In genomic region chr17:48556534-48557401, GRCh38 we compare ENCODE assay signal across 12 cellular contexts. TPM values are rescaled to one million over a fixed set of nuclear protein-coding genes. Genes with fewer than 3 reads are reported as not detected.
DNase-seq lines count a peak whose midpoint lies in the region; ATAC-seq, FAIRE-seq and TF ChIP-seq lines count a peak whose summit lies in the region.
"Had no signal": no experiment of that assay in that cellular context is flagged by ENCODE, and none has a peak within 500 bp of the region (broad histone marks: within the 10 kb centered on the region; RNA-seq: fewer than 3 reads in every experiment).

No MANE protein-coding gene starts in this region.

- peak overlapping the region; percentile 74 for H2AK9ac ChIP-seq in IMR-90 (replicated peaks; ENCODE audit: low read depth, low read length, poor library complexity)

- WGBS in IMR-90 (ENCODE audit: extremely low coverage in 2 of 2, insufficient read length in 1 of 2), 2 experiments = 7% methylated on average over 2 of the region's 7 CpGs; no CpG with 5 or more reads in 1 of the 2 experiments
- WGBS in K562 (ENCODE audit: insufficient coverage, low coverage, missing lambda C conversion rate) = 30% methylated on average over 7 of the region's 7 CpGs

- CTCF ChIA-PET in IMR-90 (lab: Yijun Ruan, JAX) = interaction anchor here (0.6 to 0.9 kb wide), 4 partner anchors 33 to 576 kb away, joined by 3 to 4 read pairs (median 4); no protein-coding TSS in a partner anchor
- CTCF ChIA-PET in K562 (lab: Yijun Ruan, JAX; ENCODE audit: low intra/inter-chr PET ratio) = no interaction called here

- no peak for TF ChIP-seq EP300 in K562 (IDR thresholded peaks at IDR 0.05; ENCODE audit: low read length)

- H2BK120ac ChIP-seq in IMR-90 (ENCODE audit: low read depth, low read length) = peak overlapping the region; percentile 94

- H3K79me1 ChIP-seq in IMR-90 (ENCODE audit: low read depth in 1 of 2, low read length in 2 of 2) = peaks cover 0 to 7% of the 10 kb centered on the region in 2 experiments; a peak in 2 of 4 replicates

- POLR2A ChIA-PET in IMR-90 (lab: Charles Lee; ENCODE audit: unreplicated experiment) (interaction anchor here (0.6 to 1.7 kb wide), 8 partner anchors 10 to 37 kb away, joined by 3 to 25 read pairs (median 4); no protein-coding TSS in a partner anchor), K562 (lab: Yijun Ruan, JAX) (interaction anchor here (0.9 to 3.4 kb wide), 7 partner anchors 10 to 67 kb away, joined by 3 to 21 read pairs (median 4); no protein-coding TSS in a partner anchor)

- H3K4me2 ChIP-seq in IMR-90 (ENCODE audit: low read depth, low read length) (peak overlapping the region; percentile 92), K562 (ENCODE audit: insufficient read depth, low read length) (peak overlapping the region; percentile 17; the same call in 1 of the 2 replicates)

- H2AFZ ChIP-seq in IMR-90 (replicated peaks; ENCODE audit: low read length, poor library complexity) = no peak overlapping the region
- no peak overlapping the region for H2AFZ ChIP-seq in K562 (ENCODE audit: low read depth, low read length)

- H4K91ac ChIP-seq in IMR-90 (ENCODE audit: insufficient read depth, low read depth, low read length) = peak overlapping the region; percentile 95

- H3K9ac ChIP-seq in IMR-90 (ENCODE audit: low read depth, low read length) = peak overlapping the region; percentile 95
- H3K9ac ChIP-seq in K562 (ENCODE audit: insufficient read depth in 1 of 2, low read depth in 2 of 2, low read length in 2 of 2) = peak overlapping the region; percentile 57 to 72; a peak in 3 of 4 replicates
- H3K9ac ChIP-seq in stomach smooth muscle (ENCODE audit: low read length in 2 of 2) = peak overlapping the region; percentile 42 to 66

- H3K14ac ChIP-seq in IMR-90 (replicated peaks; ENCODE audit: low read depth, low read length) = peak overlapping the region; percentile 98

- H3K79me2 ChIP-seq in K562 (ENCODE audit: control insufficient read depth, insufficient read depth, low read length) = peaks cover 57% of the 10 kb centered on the region

- no peaks in the 10 kb centered on the region for H3K9me3 ChIP-seq in IMR-90 (ENCODE audit: control insufficient read depth, insufficient read depth, low read length)
- no peaks in the 10 kb centered on the region for H3K9me3 ChIP-seq in K562 (replicated peaks; ENCODE audit: control insufficient read depth, insufficient read depth, low read depth, low read length)
- H3K9me3 ChIP-seq in stomach smooth muscle (ENCODE audit: control insufficient read depth in 2 of 2, low read length in 2 of 2) = no peaks in the 10 kb centered on the region

- dilution Hi-C loops in IMR-90 (cut with HindIII; ENCODE audit: low sequenced_read_pairs, unreplicated experiment) = no loop called here

- in situ Hi-C loops in IMR-90 (cut with MboI; ENCODE audit: low sequenced_read_pairs) = no loop called here
- in situ Hi-C loops in K562 (cut with MboI) = no loop called here
- in situ Hi-C loops in G401 (cut with HindIII; ENCODE audit: low sequenced_read_pairs) = no loop called here

- H3K27ac ChIP-seq in IMR-90 (ENCODE audit: insufficient read depth, low read length) (peak overlapping the region; percentile 93), K562 (ENCODE audit: extremely low read depth, low read depth, low read length) (peak overlapping the region; percentile 93; the same call in 2 of the 3 replicates), stomach smooth muscle (ENCODE audit: low read length) (peak overlapping the region; percentile 96)

- H2AK5ac ChIP-seq in IMR-90 (ENCODE audit: low read depth, low read length) = peak overlapping the region; percentile 83

- TF ChIP-seq POLR2A in IMR-90 (IDR thresholded peaks at IDR 0.05; ENCODE audit: low read depth, low read length) (no peak), K562 (conservative IDR thresholded peaks at IDR 0.05) (no peak)

- DNase-seq in IMR-90 (peak; percentile 57), K562 (ENCODE audit: extremely low read depth in 1 of 4, low spot score in 3 of 4) (peak in 1 of 4 experiments; percentile 31), left lobe of liver (ENCODE audit: low spot score) (no peak), NCI-H524 treated with DMSO at 0.1 percent for 48 hours (lab: John Stamatoyannopoulos, UW) (no peak), AG20443 (ENCODE audit: low spot score) (no peak), C1 segment of cervical spinal cord (lab: John Stamatoyannopoulos, UW) (no peak), G401 (ENCODE audit: low spot score) (no peak)
- DNase-seq: activated T-cell treated with anti-CD3 and anti-CD28 coated beads, Interleukin-2, amount 50 U/mL, for 1 hour; NCI-H446; WERI-Rb-1 had no signal

- H3K36me3 ChIP-seq in IMR-90 (ENCODE audit: control insufficient read depth, insufficient read depth, low read length) (peaks cover 30% of the 10 kb centered on the region; the same call in 1 of the 2 replicates), K562 (ENCODE audit: control insufficient read depth, insufficient read depth, low read length) (peaks cover 70% of the 10 kb centered on the region; the same call in 2 of the 3 replicates), stomach smooth muscle (ENCODE audit: control insufficient read depth in 2 of 2, insufficient read depth in 2 of 2, low read length in 2 of 2) (peaks cover 0 to 2% of the 10 kb centered on the region in 2 donors)
- H3K36me3 ChIP-seq: WERI-Rb-1 had no signal

- TF ChIP-seq CTCF in IMR-90 (conservative IDR thresholded peaks at IDR 0.05; ENCODE audit: low read depth, low read length) (no peak), K562 (IDR thresholded peaks at IDR 0.05 in 2 of 3, conservative IDR thresholded peaks at IDR 0.05 in 1 of 3; ENCODE audit: insufficient read depth in 2 of 3, low read depth in 1 of 3, low read length in 3 of 3) (no peak)

- H2BK5ac ChIP-seq in IMR-90 (ENCODE audit: low read depth, low read length, poor library complexity, severe bottlenecking) = peak overlapping the region; percentile 95

- FAIRE-seq in K562 (lab: Jason Lieb, UNC) = peak; percentile 80

- peak overlapping the region; percentile 98 for H3K4ac ChIP-seq in IMR-90 (ENCODE audit: low read depth, low read length)

- peaks cover 61% of the 10 kb centered on the region for H3K4me1 ChIP-seq in IMR-90 (ENCODE audit: control insufficient read depth, insufficient read depth, low read length)
- H3K4me1 ChIP-seq in K562 (replicated peaks in 1 of 2; ENCODE audit: control insufficient read depth in 2 of 2, insufficient read depth in 2 of 2, low read length in 2 of 2) = peaks cover 47 to 49% of the 10 kb centered on the region in 2 experiments
- peaks cover 81% of the 10 kb centered on the region for H3K4me1 ChIP-seq in stomach smooth muscle (ENCODE audit: control insufficient read depth, insufficient read depth, low read length)

- peak overlapping the region; percentile 95 for H3K18ac ChIP-seq in IMR-90 (ENCODE audit: low read depth, low read length)

- H2BK20ac ChIP-seq in IMR-90 (ENCODE audit: low read depth, low read length) = peak overlapping the region; percentile 90

- BruUV-seq in IMR-90 (replicated peaks; lab: Mats Ljungman, UMichigan) (no TSS peak), K562 (replicated peaks; lab: Mats Ljungman, UMichigan) (no TSS peak)

- H3K27me3 ChIP-seq in IMR-90 (ENCODE audit: control insufficient read depth, insufficient read depth, low read length) = no peaks in the 10 kb centered on the region
- no peaks in the 10 kb centered on the region for H3K27me3 ChIP-seq in K562 (ENCODE audit: control insufficient read depth in 2 of 2, insufficient read depth in 2 of 2, low read length in 2 of 2)
- H3K27me3 ChIP-seq in stomach smooth muscle (ENCODE audit: control insufficient read depth in 1 of 2, insufficient read depth in 2 of 2, low read length in 2 of 2) = no peaks in the 10 kb centered on the region

- ATAC-seq in IMR-90 (ENCODE audit: low read depth) (no peak), K562 (no peak; the same call in 1 of the 3 replicates), left lobe of liver (peak; percentile 25)

- intact Hi-C loops in IMR-90 (cut with micrococcal nuclease) = no loop called here
- intact Hi-C loops in K562 (cut with micrococcal nuclease) = no loop called here

- H2BK15ac ChIP-seq in IMR-90 (ENCODE audit: low read depth, low read length) = peak overlapping the region; percentile 81; the same call in 1 of the 3 replicates

- H3K9me1 ChIP-seq in IMR-90 (ENCODE audit: insufficient read depth, low read length) = peaks cover 4% of the 10 kb centered on the region
- no peaks in the 10 kb centered on the region for H3K9me1 ChIP-seq in K562 (ENCODE audit: control insufficient read depth, insufficient read depth, low read length)

- H4K20me1 ChIP-seq in IMR-90 (ENCODE audit: insufficient read depth, low read length) (peaks cover 13% of the 10 kb centered on the region), K562 (replicated peaks; ENCODE audit: control insufficient read depth, insufficient read depth, low read length) (no peaks in the 10 kb centered on the region)

- H3K4me3 ChIP-seq in IMR-90 (ENCODE audit: insufficient read depth, low read depth, low read length) = peak overlapping the region; percentile 21
- H3K4me3 ChIP-seq in K562 = no peak overlapping the region
- peak overlapping the region; percentile 40 to 75 for H3K4me3 ChIP-seq in stomach smooth muscle (ENCODE audit: low read length in 2 of 2)

- H4K8ac ChIP-seq in IMR-90 (ENCODE audit: low read depth in 2 of 2, low read length in 2 of 2) = peak overlapping the region; percentile 62 to 86

- no peak for TF ChIP-seq RAD21 in IMR-90 (IDR thresholded peaks at IDR 0.05; ENCODE audit: low read length)
- TF ChIP-seq RAD21 in K562 (CRISPR knock-in tag; conservative IDR thresholded peaks at IDR 0.05 in 1 of 2, IDR thresholded peaks at IDR 0.05 in 1 of 2) = no peak

- H3K56ac ChIP-seq in IMR-90 (ENCODE audit: extremely low read depth, insufficient read depth, low read length) = peak overlapping the region; percentile 89

- H4K5ac ChIP-seq in IMR-90 (ENCODE audit: low read depth, low read length) = peak overlapping the region; percentile 89

- peak overlapping the region; percentile 99 for H3K23ac ChIP-seq in IMR-90 (ENCODE audit: low read depth, low read length)

RNA-seq across cellular contexts. Expression of gene HOXB2, which starts 11.9 kb away (rescaled TPM):
- total RNA-seq in IMR-90 (2012; rRNA removed) (2.7 and 3.1 TPM in 2 replicates), K562 (2014; rRNA removed) (35.0 and 42.1 TPM in 2 replicates), K562 (2014; rRNA removed; fragmentation: Illumina TruSeq; extraction: Trizol) (13.0 and 16.9 TPM in 2 replicates), K562 (2015; rRNA removed; fragmentation: Illumina TruSeq; extraction: Trizol) (21.2 and 22.2 TPM in 2 replicates), K562 (2021) (74.2 and 75.5 TPM in 2 replicates), left lobe of liver (2.3 TPM)
- polyA plus RNA-seq in IMR-90 (2012; rRNA removed) (29.9 and 33.8 TPM in 2 replicates), K562 (2011; rRNA removed) (15.9 and 16.4 TPM in 2 replicates), K562 (2014; fragmentation: Illumina TruSeq; extraction: Trizol) (32.5 and 32.6 TPM in 2 replicates), K562 (2014; fragmentation: Nextera tagmentation; extraction: Ambion mirVana) (1 to 10 TPM; 2.1 to 3.1 TPM), K562 (2014; rRNA removed) (66.4 and 97.7 TPM in 2 replicates)
- polyA plus RNA-seq in IMR-90 (2012; cell fraction: cytosol; rRNA removed) = 31.5 and 50.7 TPM in 2 replicates
- polyA plus RNA-seq in IMR-90 (2012; cell fraction: nucleus; rRNA removed; ENCODE audit: low replicate concordance) = 69.3 and 123 TPM in 2 replicates
- total RNA-seq in K562 (2011; cell fraction: chromatin; rRNA removed; ENCODE audit: low replicate concordance) = 18.7 and 27.7 TPM in 2 replicates
- 34.9 and 41.4 TPM in 2 replicates for total RNA-seq in K562 (2011; cell fraction: nucleolus; rRNA removed)
- 30.6 and 32.7 TPM in 2 replicates for total RNA-seq in K562 (2011; cell fraction: nucleoplasm; rRNA removed)
- 24.2 and 53.7 TPM in 2 replicates for polyA plus RNA-seq in K562 (2011; cell fraction: cytosol; rRNA removed)
- polyA plus RNA-seq in K562 (2011; cell fraction: nucleus; rRNA removed) = 43.7 and 75.1 TPM in 2 replicates
- 50.1 and 61.9 TPM in 2 replicates for polyA plus RNA-seq in K562 (2012)
- 5.8 and 6.4 TPM in 2 replicates for polyA minus RNA-seq in K562 (2011; rRNA and poly(A)+ RNA removed)
- 7.7 and 8.4 TPM in 2 replicates for polyA minus RNA-seq in K562 (2011; cell fraction: cytosol; rRNA and poly(A)+ RNA removed)
- 21.1 and 32.0 TPM in 2 replicates for polyA minus RNA-seq in K562 (2011; cell fraction: nucleus; rRNA and poly(A)+ RNA removed)
- total RNA-seq in G401 (2014; rRNA removed; shearing (Covaris generic)) = 8.9 and 19.7 TPM in 2 replicates

RNA-seq across cellular contexts. Expression of gene HOXB4, which starts 21.4 kb away (rescaled TPM):
- 1.9 and 2.0 TPM in 2 replicates for total RNA-seq in IMR-90 (2012; rRNA removed)
- 7.8 and 8.5 TPM in 2 replicates for polyA plus RNA-seq in IMR-90 (2012; rRNA removed)
- polyA plus RNA-seq in IMR-90 (2012; cell fraction: cytosol; rRNA removed) = 2.2 and 4.1 TPM in 2 replicates
- 17.8 and 38.5 TPM in 2 replicates for polyA plus RNA-seq in IMR-90 (2012; cell fraction: nucleus; rRNA removed; ENCODE audit: low replicate concordance)
- total RNA-seq in K562 (2011; cell fraction: chromatin; rRNA removed; ENCODE audit: low replicate concordance) = 46.4 and 55.0 TPM in 2 replicates
- total RNA-seq in K562 (2011; cell fraction: nucleolus; rRNA removed) = 33.6 and 35.9 TPM in 2 replicates
- 34.9 and 40.6 TPM in 2 replicates for total RNA-seq in K562 (2011; cell fraction: nucleoplasm; rRNA removed)
- total RNA-seq in K562 (2014; rRNA removed) = 23.9 and 26.4 TPM in 2 replicates
- 10.6 and 10.8 TPM in 2 replicates for total RNA-seq in K562 (2014; rRNA removed; fragmentation: Illumina TruSeq; extraction: Trizol)
- 14.6 and 14.9 TPM in 2 replicates for total RNA-seq in K562 (2015; rRNA removed; fragmentation: Illumina TruSeq; extraction: Trizol)
- 33.2 and 34.9 TPM in 2 replicates for total RNA-seq in K562 (2021)
- polyA plus RNA-seq in K562 (2011; rRNA removed) = 9.2 and 13.0 TPM in 2 replicates
- 10.4 and 12.6 TPM in 2 replicates for polyA plus RNA-seq in K562 (2011; cell fraction: cytosol; rRNA removed)
- 44.4 and 69.1 TPM in 2 replicates for polyA plus RNA-seq in K562 (2011; cell fraction: nucleus; rRNA removed)
- 16.3 and 24.5 TPM in 2 replicates for polyA plus RNA-seq in K562 (2012)
- polyA plus RNA-seq in K562 (2014; fragmentation: Illumina TruSeq; extraction: Trizol) = 27.5 and 30.2 TPM in 2 replicates
- 1 to 10 TPM; 1.6 to 2.6 TPM for polyA plus RNA-seq in K562 (2014; fragmentation: Nextera tagmentation; extraction: Ambion mirVana)
- 22.5 and 27.2 TPM in 2 replicates for polyA plus RNA-seq in K562 (2014; rRNA removed)
- 4.4 and 4.6 TPM in 2 replicates for polyA minus RNA-seq in K562 (2011; rRNA and poly(A)+ RNA removed)
- polyA minus RNA-seq in K562 (2011; cell fraction: cytosol; rRNA and poly(A)+ RNA removed) = 5.2 and 7.6 TPM in 2 replicates
- 14.8 and 17.5 TPM in 2 replicates for polyA minus RNA-seq in K562 (2011; cell fraction: nucleus; rRNA and poly(A)+ RNA removed)
- total RNA-seq in left lobe of liver = 1.1 TPM
- total RNA-seq in G401 (2014; rRNA removed; shearing (Covaris generic)) = 0.78 and 2.2 TPM in 2 replicates

RNA-seq across cellular contexts. Expression of gene HOXB1, which starts 26.0 kb away (rescaled TPM):
- not detected in 2 replicates for total RNA-seq in IMR-90 (2012; rRNA removed)
- not detected in 2 replicates for polyA plus RNA-seq in IMR-90 (2012; rRNA removed)
- not detected in 2 replicates for polyA plus RNA-seq in IMR-90 (2012; cell fraction: cytosol; rRNA removed)
- 0.05 TPM in 1 of 2 replicates, not detected in the other for polyA plus RNA-seq in IMR-90 (2012; cell fraction: nucleus; rRNA removed; ENCODE audit: low replicate concordance)
- not detected in 2 replicates for total RNA-seq in K562 (2011; cell fraction: chromatin; rRNA removed; ENCODE audit: low replicate concordance)
- total RNA-seq in K562 (2011; cell fraction: nucleolus; rRNA removed) = not detected in 2 replicates
- not detected in 2 replicates for total RNA-seq in K562 (2011; cell fraction: nucleoplasm; rRNA removed)
- total RNA-seq in K562 (2014; rRNA removed) = not detected in 2 replicates
- not detected in 2 replicates for total RNA-seq in K562 (2014; rRNA removed; fragmentation: Illumina TruSeq; extraction: Trizol)
- total RNA-seq in K562 (2015; rRNA removed; fragmentation: Illumina TruSeq; extraction: Trizol) = not detected in 2 replicates
- not detected in 2 replicates for total RNA-seq in K562 (2021)
- 0.04 TPM in 1 of 2 replicates, not detected in the other for polyA plus RNA-seq in K562 (2011; rRNA removed)
- polyA plus RNA-seq in K562 (2011; cell fraction: cytosol; rRNA removed) = not detected in 2 replicates
- polyA plus RNA-seq in K562 (2011; cell fraction: nucleus; rRNA removed) = not detected in 2 replicates
- not detected in 2 replicates for polyA plus RNA-seq in K562 (2012)
- polyA plus RNA-seq in K562 (2014; fragmentation: Illumina TruSeq; extraction: Trizol) = not detected in 2 replicates
- not detected for polyA plus RNA-seq in K562 (2014; fragmentation: Nextera tagmentation; extraction: Ambion mirVana)
- polyA plus RNA-seq in K562 (2014; rRNA removed) = not detected in 2 replicates
- polyA minus RNA-seq in K562 (2011; rRNA and poly(A)+ RNA removed) = not detected in 2 replicates
- not detected in 2 replicates for polyA minus RNA-seq in K562 (2011; cell fraction: cytosol; rRNA and poly(A)+ RNA removed)
- polyA minus RNA-seq in K562 (2011; cell fraction: nucleus; rRNA and poly(A)+ RNA removed) = not detected in 2 replicates
- total RNA-seq in left lobe of liver = not detected
- total RNA-seq in G401 (2014; rRNA removed; shearing (Covaris generic)) = not detected in 2 replicates
- total RNA-seq: mononuclear cell had no signal

RNA-seq across cellular contexts. Expression of gene HOXB3, which starts 33.3 kb away (rescaled TPM):
- 6.3 and 8.6 TPM in 2 replicates for total RNA-seq in IMR-90 (2012; rRNA removed)
- polyA plus RNA-seq in IMR-90 (2012; rRNA removed) = 59.6 and 76.4 TPM in 2 replicates
- polyA plus RNA-seq in IMR-90 (2012; cell fraction: cytosol; rRNA removed) = 31.9 and 71.7 TPM in 2 replicates
- polyA plus RNA-seq in IMR-90 (2012; cell fraction: nucleus; rRNA removed; ENCODE audit: low replicate concordance) = 383 and 595 TPM in 2 replicates
- total RNA-seq in K562 (2011; cell fraction: chromatin; rRNA removed; ENCODE audit: low replicate concordance) = 75.2 and 108 TPM in 2 replicates
- 47.0 and 47.2 TPM in 2 replicates for total RNA-seq in K562 (2011; cell fraction: nucleolus; rRNA removed)
- 90.9 and 153 TPM in 2 replicates for total RNA-seq in K562 (2011; cell fraction: nucleoplasm; rRNA removed)
- 11.8 and 17.2 TPM in 2 replicates for total RNA-seq in K562 (2014; rRNA removed)
- 20.2 and 21.2 TPM in 2 replicates for total RNA-seq in K562 (2014; rRNA removed; fragmentation: Illumina TruSeq; extraction: Trizol)
- 24.7 and 28.1 TPM in 2 replicates for total RNA-seq in K562 (2015; rRNA removed; fragmentation: Illumina TruSeq; extraction: Trizol)
- 22.7 and 28.3 TPM in 2 replicates for total RNA-seq in K562 (2021)
- polyA plus RNA-seq in K562 (2011; rRNA removed) = 15.7 and 21.5 TPM in 2 replicates
- 11.5 and 17.9 TPM in 2 replicates for polyA plus RNA-seq in K562 (2011; cell fraction: cytosol; rRNA removed)
- 93.6 and 118 TPM in 2 replicates for polyA plus RNA-seq in K562 (2011; cell fraction: nucleus; rRNA removed)
- 19.2 and 37.9 TPM in 2 replicates for polyA plus RNA-seq in K562 (2012)
- 23.5 and 27.0 TPM in 2 replicates for polyA plus RNA-seq in K562 (2014; fragmentation: Illumina TruSeq; extraction: Trizol)
- polyA plus RNA-seq in K562 (2014; fragmentation: Nextera tagmentation; extraction: Ambion mirVana) = 1 to 10 TPM; 2.4 to 2.5 TPM
- 33.0 and 41.3 TPM in 2 replicates for polyA plus RNA-seq in K562 (2014; rRNA removed)
- polyA minus RNA-seq in K562 (2011; rRNA and poly(A)+ RNA removed) = 5.3 and 9.5 TPM in 2 replicates
- 3.6 and 5.7 TPM in 2 replicates for polyA minus RNA-seq in K562 (2011; cell fraction: cytosol; rRNA and poly(A)+ RNA removed)
- polyA minus RNA-seq in K562 (2011; cell fraction: nucleus; rRNA and poly(A)+ RNA removed) = 29.2 and 37.0 TPM in 2 replicates
- 1.9 TPM for total RNA-seq in left lobe of liver
- 0.74 and 12.0 TPM in 2 replicates for total RNA-seq in G401 (2014; rRNA removed; shearing (Covaris generic))

RNA-seq across cellular contexts. Expression of gene HOXB5, which starts 36.8 kb away (rescaled TPM):
- total RNA-seq in IMR-90 (2012; rRNA removed) (0.54 and 0.56 TPM in 2 replicates), K562 (2014; rRNA removed) (0.27 and 0.57 TPM in 2 replicates), K562 (2014; rRNA removed; fragmentation: Illumina TruSeq; extraction: Trizol) (0.38 and 0.65 TPM in 2 replicates), K562 (2015; rRNA removed; fragmentation: Illumina TruSeq; extraction: Trizol) (0.75 and 0.80 TPM in 2 replicates), K562 (2021) (2.4 and 2.6 TPM in 2 replicates), left lobe of liver (0.55 TPM)
- polyA plus RNA-seq in IMR-90 (2012; rRNA removed) (18.0 and 18.1 TPM in 2 replicates), K562 (2011; rRNA removed) (0.36 and 0.87 TPM in 2 replicates), K562 (2014; fragmentation: Illumina TruSeq; extraction: Trizol) (1.4 and 1.5 TPM in 2 replicates), K562 (2014; fragmentation: Nextera tagmentation; extraction: Ambion mirVana) (under 1 TPM; 0.24 to 0.25 TPM), K562 (2014; rRNA removed) (2.7 and 3.2 TPM in 2 replicates)
- polyA plus RNA-seq in IMR-90 (2012; cell fraction: cytosol; rRNA removed) = 19.7 and 32.7 TPM in 2 replicates
- polyA plus RNA-seq in IMR-90 (2012; cell fraction: nucleus; rRNA removed; ENCODE audit: low replicate concordance) = 13.4 and 16.5 TPM in 2 replicates
- total RNA-seq in K562 (2011; cell fraction: chromatin; rRNA removed; ENCODE audit: low replicate concordance) = 4.9 and 5.1 TPM in 2 replicates
- total RNA-seq in K562 (2011; cell fraction: nucleolus; rRNA removed) = 1.8 and 2.0 TPM in 2 replicates
- 2.4 and 3.7 TPM in 2 replicates for total RNA-seq in K562 (2011; cell fraction: nucleoplasm; rRNA removed)
- polyA plus RNA-seq in K562 (2011; cell fraction: cytosol; rRNA removed) = 0.36 and 0.52 TPM in 2 replicates
- 3.7 TPM in 2 replicates for polyA plus RNA-seq in K562 (2011; cell fraction: nucleus; rRNA removed)
- polyA plus RNA-seq in K562 (2012) = 2.9 and 6.4 TPM in 2 replicates
- 0.11 and 0.15 TPM in 2 replicates for polyA minus RNA-seq in K562 (2011; rRNA and poly(A)+ RNA removed)
- 0.38 and 0.82 TPM in 2 replicates for polyA minus RNA-seq in K562 (2011; cell fraction: cytosol; rRNA and poly(A)+ RNA removed)
- polyA minus RNA-seq in K562 (2011; cell fraction: nucleus; rRNA and poly(A)+ RNA removed) = 0.54 and 1.1 TPM in 2 replicates
- total RNA-seq in G401 (2014; rRNA removed; shearing (Covaris generic)) = 1.7 TPM in 1 of 2 replicates, not detected in the other
- total RNA-seq: mononuclear cell had no signal
